ENCODE assay signal across 8 cellular contexts in the genomic region with DNA sequence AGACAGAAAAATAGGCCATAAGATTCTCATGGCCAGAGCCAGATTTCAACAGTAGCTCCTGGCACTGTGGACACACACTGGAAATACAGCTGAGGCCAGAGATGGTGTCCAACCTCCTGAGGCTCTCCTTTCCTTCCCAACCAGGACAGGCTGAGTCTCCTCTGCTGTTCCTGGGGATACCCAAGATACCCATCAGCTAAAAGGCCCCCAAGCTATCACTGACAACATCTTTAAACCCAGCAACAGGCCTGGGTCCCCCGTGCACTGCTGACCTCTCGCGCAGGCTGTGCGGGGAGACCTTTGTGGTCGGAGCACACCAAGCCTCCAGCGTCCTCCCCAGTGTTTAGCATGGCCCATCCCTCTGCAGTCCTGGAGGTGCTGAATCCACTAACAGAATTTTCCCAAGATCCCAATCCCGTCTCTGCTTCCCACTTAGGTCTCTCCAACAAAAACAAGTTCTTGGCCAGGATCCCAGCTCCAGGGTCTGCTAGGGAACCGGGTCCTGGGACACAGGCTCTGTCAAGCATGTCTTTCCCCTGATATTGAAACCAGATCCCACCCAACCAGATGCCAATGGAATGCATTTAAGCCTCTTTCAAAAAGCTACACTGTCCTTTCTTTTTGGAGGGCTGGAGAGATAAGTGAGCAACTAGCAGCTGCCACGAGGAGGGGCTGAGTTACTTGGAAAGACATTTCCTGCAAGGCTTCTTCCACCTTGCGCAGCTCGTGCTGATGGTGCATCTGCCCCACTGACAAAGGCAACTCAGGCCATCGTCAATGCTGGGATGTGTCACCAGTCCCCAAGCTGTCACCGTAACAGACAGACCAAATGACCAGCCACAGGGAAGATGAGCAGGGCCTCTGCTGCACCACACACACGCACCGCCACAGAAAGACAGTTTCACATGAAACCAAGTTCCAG.
A peak's percentile ranks its signal among the peaks of the same experiment; 100 is the strongest.
DNase-seq lines count a peak whose midpoint lies in the region; ATAC-seq, FAIRE-seq and TF ChIP-seq lines count a peak whose summit lies in the region.

No MANE protein-coding gene starts in this region.

- H3K9me2 ChIP-seq in PC-3 (replicated peaks; ENCODE audit: low read length): no peaks in the 10 kb centered on the region

- H3K36me3 ChIP-seq in PC-3 (ENCODE audit: low read depth, low read length): peaks cover 54% of the 10 kb centered on the region

- no peak overlapping the region for H3K9ac ChIP-seq in PC-3 (ENCODE audit: low read length)

- no peak overlapping the region for H3K4me3 ChIP-seq in PC-3 (ENCODE audit: low read length)

- BruUV-seq in PC-3 (replicated peaks; lab: Mats Ljungman, UMichigan): no TSS peak

- FAIRE-seq in GM19239 (lab: Jason Lieb, UNC): no peak

- H3F3A ChIP-seq in PC-3 (ENCODE audit: low read length, unreplicated experiment): peaks cover 13% of the 10 kb centered on the region

- CTCF ChIA-PET in PC-3 (lab: Charles Lee): no interaction called here
- CTCF ChIA-PET in GM10248 (lab: Yijun Ruan, JAX): interaction anchor here (0.9 to 2.4 kb wide), 10 partner anchors 10 to 545 kb away, joined by 3 to 19 read pairs (median 4); a partner anchor contains a TSS

- H3K27ac ChIP-seq in PC-3 (ENCODE audit: low read length): peak overlapping the region; percentile 59

- POLR2A ChIA-PET in PC-3 (lab: Charles Lee; ENCODE audit: unreplicated experiment): no interaction called here
- POLR2A ChIA-PET in GM10248 (lab: Yijun Ruan, JAX): interaction anchor here (1.2 kb wide), 1 partner anchor 528 kb away, joined by 10 read pairs; no protein-coding TSS in a partner anchor

- H3K4me1 ChIP-seq in PC-3 (ENCODE audit: insufficient read depth, low read length): peaks cover 46% of the 10 kb centered on the region

- H3K4me2 ChIP-seq in PC-3 (ENCODE audit: low read length): no peak overlapping the region

- H3K9me3 ChIP-seq in PC-3 (ENCODE audit: low read length): no peaks in the 10 kb centered on the region

- ATAC-seq in GM21447 (IDR thresholded peaks at IDR 0.05; ENCODE audit: unreplicated experiment): peak; percentile 10
- ATAC-seq in PC-3: no peak

- peak; percentile 28 for DNase-seq in DMS 273 treated with DMSO at 0.1 percent for 48 hours (lab: John Stamatoyannopoulos, UW)
- no peak for DNase-seq in PC-3
- peak; percentile 65 for DNase-seq in left kidney (ENCODE audit: low read depth, low spot score)
- DNase-seq in GM19239 (ENCODE audit: insufficient read length, low spot score): no peak
- no peak for DNase-seq in H4 (ENCODE audit: low spot score)
- DNase-seq in occipital lobe (lab: John Stamatoyannopoulos, UW): no peak
- no peak for DNase-seq in GM10248 (ENCODE audit: extremely low spot score)

- TF ChIP-seq CTCF in PC-3 (conservative IDR thresholded peaks at IDR 0.05; ENCODE audit: low read depth, low read length) (no peak), GM10248 (IDR thresholded peaks at IDR 0.05; ENCODE audit: control extremely low read depth, extremely low read depth, low read depth, missing control alignments) (no peak)

- peaks cover 92% of the 10 kb centered on the region for H4K20me1 ChIP-seq in PC-3 (ENCODE audit: low read length)

- peaks cover 100% of the 10 kb centered on the region for H3K79me2 ChIP-seq in PC-3 (ENCODE audit: low read length)

- intact Hi-C loops in PC-3 (cut with micrococcal nuclease): no loop called here

- no peaks in the 10 kb centered on the region for H3K27me3 ChIP-seq in PC-3 (ENCODE audit: low read length)

- no peak overlapping the region for H2AFZ ChIP-seq in PC-3 (ENCODE audit: low read length)

Comparison
In these comparisons a context has a peak if more than half of its experiments do, and no peak if none do; other contexts are left out.
1. DNase-seq: peak in DMS 273 treated with DMSO at 0.1 percent for 48 hours (single experiment) and left kidney (single experiment); none in PC-3 (single experiment), GM19239 (single experiment), H4 (single experiment), occipital lobe (single experiment) and GM10248 (single experiment).